Comparison of ENCODE assay signal across 1 cellular context in the genomic region with DNA sequence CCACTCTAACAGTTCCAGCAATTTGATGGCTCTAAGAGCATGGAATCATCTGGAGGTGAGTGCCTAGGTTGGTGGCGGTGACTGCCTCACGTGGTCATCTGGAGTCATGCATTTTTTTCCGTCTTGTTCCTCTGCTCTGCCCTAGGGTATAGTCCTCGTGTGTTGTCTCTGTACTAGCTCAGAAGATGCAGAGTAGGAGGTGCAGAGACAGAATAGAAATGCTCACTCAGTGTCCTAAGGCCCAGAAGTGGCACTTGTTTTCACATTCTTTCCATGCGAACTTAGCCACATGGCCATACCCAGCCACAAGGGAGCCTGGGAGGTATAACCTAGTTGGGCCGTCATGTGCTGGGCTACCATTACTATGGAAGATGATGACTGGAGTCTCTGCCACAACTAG.
TF ChIP-seq lines count a peak whose summit lies in the region.

No MANE protein-coding gene starts in this region.

TF ChIP-seq in GM12878, 131 proteins besides CTCF, POLR2A, EP300 and RAD21:
- TF ChIP-seq, protein P1, sequence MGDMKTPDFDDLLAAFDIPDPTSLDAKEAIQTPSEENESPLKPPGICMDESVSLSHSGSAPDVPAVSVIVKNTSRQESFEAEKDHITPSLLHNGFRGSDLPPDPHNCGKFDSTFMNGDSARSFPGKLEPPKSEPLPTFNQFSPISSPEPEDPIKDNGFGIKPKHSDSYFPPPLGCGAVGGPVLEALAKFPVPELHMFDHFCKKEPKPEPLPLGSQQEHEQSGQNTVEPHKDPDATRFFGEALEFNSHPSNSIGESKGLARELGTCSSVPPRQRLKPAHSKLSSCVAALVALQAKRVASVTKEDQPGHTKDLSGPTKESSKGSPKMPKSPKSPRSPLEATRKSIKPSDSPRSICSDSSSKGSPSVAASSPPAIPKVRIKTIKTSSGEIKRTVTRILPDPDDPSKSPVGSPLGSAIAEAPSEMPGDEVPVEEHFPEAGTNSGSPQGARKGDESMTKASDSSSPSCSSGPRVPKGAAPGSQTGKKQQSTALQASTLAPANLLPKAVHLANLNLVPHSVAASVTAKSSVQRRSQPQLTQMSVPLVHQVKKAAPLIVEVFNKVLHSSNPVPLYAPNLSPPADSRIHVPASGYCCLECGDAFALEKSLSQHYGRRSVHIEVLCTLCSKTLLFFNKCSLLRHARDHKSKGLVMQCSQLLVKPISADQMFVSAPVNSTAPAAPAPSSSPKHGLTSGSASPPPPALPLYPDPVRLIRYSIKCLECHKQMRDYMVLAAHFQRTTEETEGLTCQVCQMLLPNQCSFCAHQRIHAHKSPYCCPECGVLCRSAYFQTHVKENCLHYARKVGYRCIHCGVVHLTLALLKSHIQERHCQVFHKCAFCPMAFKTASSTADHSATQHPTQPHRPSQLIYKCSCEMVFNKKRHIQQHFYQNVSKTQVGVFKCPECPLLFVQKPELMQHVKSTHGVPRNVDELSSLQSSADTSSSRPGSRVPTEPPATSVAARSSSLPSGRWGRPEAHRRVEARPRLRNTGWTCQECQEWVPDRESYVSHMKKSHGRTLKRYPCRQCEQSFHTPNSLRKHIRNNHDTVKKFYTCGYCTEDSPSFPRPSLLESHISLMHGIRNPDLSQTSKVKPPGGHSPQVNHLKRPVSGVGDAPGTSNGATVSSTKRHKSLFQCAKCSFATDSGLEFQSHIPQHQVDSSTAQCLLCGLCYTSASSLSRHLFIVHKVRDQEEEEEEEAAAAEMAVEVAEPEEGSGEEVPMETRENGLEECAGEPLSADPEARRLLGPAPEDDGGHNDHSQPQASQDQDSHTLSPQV (IDR thresholded peaks at IDR 0.05), result no peak
- no peak for TF ChIP-seq HDGF (IDR thresholded peaks at IDR 0.05)
- no peak for TF ChIP-seq ZSCAN29 (IDR thresholded peaks at IDR 0.05)
- no peak for TF ChIP-seq MEF2B (IDR thresholded peaks at IDR 0.05; ENCODE audit: partially characterized antibody, poor library complexity, severe bottlenecking)
- TF ChIP-seq MYC (IDR thresholded peaks at IDR 0.05; ENCODE audit: insufficient read depth, insufficient read length, insufficient replicate concordance, low read length, severe bottlenecking), result no peak
